ENCODE assay signal across 9 cellular contexts in genomic region chr12:67661311-67662011, GRCh38. TPM values are rescaled to one million over a fixed set of nuclear protein-coding genes. Genes with fewer than 3 reads are reported as not detected.
DNase-seq lines count a peak whose midpoint lies in the region; ATAC-seq and TF ChIP-seq lines count a peak whose summit lies in the region.
"Had no signal": no experiment of that assay in that cellular context is flagged by ENCODE, and none has a peak within 500 bp of the region (broad histone marks: within the 10 kb centered on the region; RNA-seq: fewer than 3 reads in every experiment).

No MANE protein-coding gene starts in this region.

- H3K27ac Mint-ChIP-seq in HFFc6 (peak overlapping the region; percentile 88), WTC11 (peak overlapping the region; percentile 14; the same call in 1 of the 2 replicates)

- H3K9me3 Mint-ChIP-seq in HFFc6 = no peaks in the 10 kb centered on the region
- H3K9me3 Mint-ChIP-seq in WTC11 = no peaks in the 10 kb centered on the region

- H3K4me1 Mint-ChIP-seq in HFFc6 (ENCODE audit: low read depth) (peaks cover 91% of the 10 kb centered on the region), WTC11 (peaks cover 26% of the 10 kb centered on the region)

- CTCF ChIA-PET in BJ (lab: Yijun Ruan, JAX) = interaction anchor here (2.5 kb wide), 1 partner anchor 281 kb away, joined by 7 read pairs; no protein-coding TSS in a partner anchor
- CTCF ChIA-PET in WTC11 (lab: Charles Lee) = no interaction called here

- H3K4me3 Mint-ChIP-seq in HFFc6 = peak overlapping the region; percentile 75
- no peak overlapping the region for H3K4me3 Mint-ChIP-seq in WTC11

- TF ChIP-seq CTCF in BJ (IDR thresholded peaks at IDR 0.05; ENCODE audit: insufficient read depth, low read depth, low read length) = no peak
- TF ChIP-seq CTCF in HFFc6 (IDR thresholded peaks at IDR 0.05) = no peak
- no peak for TF ChIP-seq CTCF in WTC11 (IDR thresholded peaks at IDR 0.05)

- peaks cover 5% of the 10 kb centered on the region for H3K4me1 ChIP-seq in right cardiac atrium (ENCODE audit: control insufficient read depth, insufficient read depth, low read length)

- peaks cover 2% of the 10 kb centered on the region for H3K27me3 Mint-ChIP-seq in HFFc6 (ENCODE audit: insufficient read depth)
- no peaks in the 10 kb centered on the region for H3K27me3 Mint-ChIP-seq in WTC11 (ENCODE audit: low read depth)

- ATAC-seq in WTC11 = no peak
- ATAC-seq in right cardiac atrium = peak; percentile 66 to 78
- no peak for ATAC-seq in HG03108 (IDR thresholded peaks at IDR 0.05; ENCODE audit: unreplicated experiment)

- DNase-seq in BJ (ENCODE audit: low read depth) (peak; percentile 90), HFFc6 (peak; percentile 91), WTC11 (ENCODE audit: low spot score) (no peak), right cardiac atrium (no peak), NCI-H1092 (lab: John Stamatoyannopoulos, UW) (no peak), NCI-H1048 (lab: John Stamatoyannopoulos, UW) (no peak), caudate nucleus (lab: John Stamatoyannopoulos, UW) (no peak)

- H3K4me3 ChIP-seq in BJ (ENCODE audit: low read depth, low read length) (no peak overlapping the region), right cardiac atrium (ENCODE audit: low read length) (no peak overlapping the region)

- H3K36me3 Mint-ChIP-seq in HFFc6 (ENCODE audit: low read depth) (peaks cover 46% of the 10 kb centered on the region), WTC11 (peaks cover 23% of the 10 kb centered on the region)

- H3K27me3 ChIP-seq in BJ (ENCODE audit: control insufficient read depth, insufficient read depth, low read length) = no peaks in the 10 kb centered on the region
- no peaks in the 10 kb centered on the region for H3K27me3 ChIP-seq in right cardiac atrium (ENCODE audit: control insufficient read depth, insufficient read depth)
- H3K27me3 ChIP-seq: neutrophil had no signal

- H3K9me3 ChIP-seq in right cardiac atrium (ENCODE audit: control insufficient read depth, low read length) = no peaks in the 10 kb centered on the region
- H3K9me3 ChIP-seq: neutrophil had no signal

- no peak overlapping the region for H3K27ac ChIP-seq in right cardiac atrium (ENCODE audit: low read length)
- H3K27ac ChIP-seq in caudate nucleus (ENCODE audit: low read depth, low read length) = no peak overlapping the region
- H3K27ac ChIP-seq: neutrophil had no signal

- POLR2A ChIA-PET in BJ (lab: Charles Lee) (interaction anchor here (0.6 kb wide), 2 partner anchors 1272 to 1602 kb away, joined by 3 to 4 read pairs; partner anchors contain the start of gene CPM), WTC11 (lab: Charles Lee) (no interaction called here)

- intact Hi-C loops in right cardiac atrium (cut with DNase I) = no loop called here

- H3K36me3 ChIP-seq in BJ (ENCODE audit: control insufficient read depth, insufficient read depth, low read length) = peaks cover 15% of the 10 kb centered on the region

- WGBS in right cardiac atrium = 36% methylated on average over 3 of the region's 3 CpGs

TF ChIP-seq in WTC11, 78 proteins besides CTCF, POLR2A, EP300 and RAD21:
- TF ChIP-seq PREB (CRISPR knock-in tag; IDR thresholded peaks at IDR 0.05; ENCODE audit: borderline replicate concordance) = no peak
- TF ChIP-seq ZSCAN18 (CRISPR knock-in tag; IDR thresholded peaks at IDR 0.05) = no peak
- no peak for TF ChIP-seq IRF2 (CRISPR knock-in tag; IDR thresholded peaks at IDR 0.05; ENCODE audit: borderline replicate concordance, low read depth)
- no peak for TF ChIP-seq ZBTB21 (CRISPR knock-in tag; IDR thresholded peaks at IDR 0.05; ENCODE audit: borderline replicate concordance)
- TF ChIP-seq SMAD3 (CRISPR knock-in tag; IDR thresholded peaks at IDR 0.05; ENCODE audit: borderline replicate concordance) = no peak
TF ChIP-seq in WTC11: peak in this region for 0.

RNA-seq across cellular contexts. Expression of gene DYRK2, which starts 12.9 kb away (rescaled TPM):
- 33.0 and 38.4 TPM in 2 replicates for polyA plus RNA-seq in BJ (2011; rRNA removed)
- polyA minus RNA-seq in BJ (2011; rRNA and poly(A)+ RNA removed) = 59.9 and 69.2 TPM in 2 replicates
- 10 to 100 TPM; 30.4 to 40.1 (median 31.6) TPM for total RNA-seq in HFFc6 (2021; fragmentation: NEBNext Ultra II Directional; extraction: Animal tissue kit (Norgen Biotek cat#: 25700))
- 32.7 to 38.1 TPM (median 36.1 TPM) in 3 replicates for total RNA-seq in WTC11 (2021)
- 10 to 100 TPM; 57.1 to 93.7 (median 75.7) TPM for total RNA-seq in right cardiac atrium
- 15.1 TPM for polyA plus RNA-seq in right cardiac atrium

Comparison
In these comparisons a context has a peak if more than half of its experiments do, and no peak if none do; other contexts are left out.
1. DNase-seq: peak in BJ (single experiment) and HFFc6 (single experiment); none in WTC11 (single experiment), right cardiac atrium (0 of 3), NCI-H1092 (single experiment), NCI-H1048 (single experiment) and caudate nucleus (0 of 61).
2. ATAC-seq: peak in right cardiac atrium (2 of 2); none in WTC11 (single experiment) and HG03108 (single experiment).